ENCODE assay signal across 17 cellular contexts in genomic region chr11:34960277-34960676, GRCh38. TPM values are rescaled to one million over a fixed set of nuclear protein-coding genes. Genes with fewer than 3 reads are reported as not detected.
DNase-seq lines count a peak whose midpoint lies in the region; TF ChIP-seq lines count a peak whose summit lies in the region.
"Had no signal": no experiment of that assay in that cellular context is flagged by ENCODE, and none has a peak within 500 bp of the region (broad histone marks: within the 10 kb centered on the region; RNA-seq: fewer than 3 reads in every experiment).

No MANE protein-coding gene starts in this region.

- TF ChIP-seq CTCF in fibroblast of villous mesenchyme (IDR thresholded peaks at IDR 0.05; ENCODE audit: insufficient read depth, low read depth, low read length) (no peak), GM10248 (IDR thresholded peaks at IDR 0.05; ENCODE audit: control extremely low read depth, extremely low read depth, low read depth, missing control alignments) (no peak)

- CTCF ChIA-PET in GM10248 (lab: Yijun Ruan, JAX), result interaction anchor here (1.1 to 1.2 kb wide), 3 partner anchors 10 to 17 kb away, joined by 3 to 4 read pairs (median 3); no protein-coding TSS in a partner anchor

- DNase-seq in NCI-H1105 (lab: John Stamatoyannopoulos, UW) (peak; percentile 77), NCI-H748 (lab: John Stamatoyannopoulos, UW; ENCODE audit: unreplicated experiment) (peak; percentile 68), fibroblast of villous mesenchyme (ENCODE audit: low read depth) (peak; percentile 38), pons (ENCODE audit: low spot score) (peak; percentile 57), NCI-H2227 (lab: John Stamatoyannopoulos, UW; ENCODE audit: unreplicated experiment) (no peak), cortex of kidney (lab: John Stamatoyannopoulos, UW) (no peak), NCI-H187 (lab: John Stamatoyannopoulos, UW) (no peak), GM10248 (ENCODE audit: extremely low spot score) (no peak)
- DNase-seq: activated CD8-positive, alpha-beta memory T cell treated with anti-CD3 and anti-CD28 coated beads for 24 hours; activated naive CD8-positive, alpha-beta T cell treated with anti-CD3 and anti-CD28 coated beads for 36 hours; Caco-2; KG1; SJCRH30; small intestine; stimulated activated CD4-positive, alpha-beta T cell treated with anti-CD3 and anti-CD28 coated beads, Interleukin-4, amount 100 ng/mL, for 4 hours had no signal

- POLR2A ChIA-PET in GM10248 (lab: Yijun Ruan, JAX), result no interaction called here

- H3K4me3 ChIP-seq in fibroblast of villous mesenchyme (ENCODE audit: low read depth, low read length), result no peak overlapping the region
- H3K4me3 ChIP-seq: body of pancreas, SJCRH30, thoracic aorta had no signal

RNA-seq across cellular contexts. Expression of gene PDHX, which starts 43.9 kb away (rescaled TPM):
- total RNA-seq in fibroblast of villous mesenchyme, result 32.5 and 66.9 TPM in 2 replicates

RNA-seq across cellular contexts. Expression of gene APIP, which starts 44.1 kb away (rescaled TPM):
- 22.5 and 33.2 TPM in 2 replicates for total RNA-seq in fibroblast of villous mesenchyme

Comparison
In these comparisons a context has a peak if more than half of its experiments do, and no peak if none do; other contexts are left out.
1. DNase-seq: peak in NCI-H1105 (single experiment), NCI-H748 (single experiment), fibroblast of villous mesenchyme (single experiment) and pons (single experiment); none in NCI-H2227 (single experiment), cortex of kidney (single experiment), NCI-H187 (0 of 2) and GM10248 (single experiment).